ENCODE assay signal across 27 cellular contexts in genomic region chr15:70208332-70208731, GRCh38.
"Had no signal": no experiment of that assay in that cellular context is flagged by ENCODE, and none has a peak within 500 bp of the region (broad histone marks: within the 10 kb centered on the region; RNA-seq: fewer than 3 reads in every experiment).

No MANE protein-coding gene starts in this region.

- H3K27ac Mint-ChIP-seq: activated CD4-positive, alpha-beta memory T cell treated with anti-CD3 and anti-CD28 coated beads for 36 hours; activated CD4-positive, alpha-beta T cell treated with anti-CD3 and anti-CD28 coated beads for 36 hours; activated CD4-positive, alpha-beta T cell treated with anti-CD3 and anti-CD28 coated beads, Interleukin-2, amount 10 ng/mL, durations not matched to agents 24 days and 14 days; activated CD8-positive, alpha-beta memory T cell treated with anti-CD3 and anti-CD28 coated beads, Interleukin-2, amount 10 ng/mL, durations not matched to agents 7 days and 5 days; activated CD8-positive, alpha-beta T cell treated with anti-CD3 and anti-CD28 coated beads, Interleukin-2, amount 10 ng/mL, durations not matched to agents 7 days and 5 days; activated naive CD4-positive, alpha-beta T cell treated with anti-CD3 and anti-CD28 coated beads for 36 hours; activated naive CD8-positive, alpha-beta T cell treated with anti-CD3 and anti-CD28 coated beads for 36 hours; activated T-helper 1 cell treated with anti-CD3 and anti-CD28 coated beads, Interleukin-12 subunit alpha, Interleukin-12 subunit beta, Interleukin-2, Interleukin-4 antibody, amounts not matched to agents 30 ng/mL and 10 ng/mL and 1 ng/mL, durations not matched to agents 14 hours and 24 hours and 36 hours; activated T-helper 2 cell treated with anti-CD3 and anti-CD28 coated beads, Interferon-gamma antibody, Interleukin-2, Interleukin-4, amounts not matched to agents 10 μg/mL and 5 μg/mL and 100 μg/mL, durations not matched to agents 14 hours and 24 hours and 36 hours had no signal

- H3K36me3 Mint-ChIP-seq: activated CD4-positive, alpha-beta memory T cell treated with anti-CD3 and anti-CD28 coated beads for 36 hours; activated CD8-positive, alpha-beta memory T cell treated with anti-CD3 and anti-CD28 coated beads, Interleukin-2, amount 10 ng/mL, durations not matched to agents 7 days and 5 days; activated naive CD4-positive, alpha-beta T cell treated with anti-CD3 and anti-CD28 coated beads, Interleukin-2, amount 50 U/mL, for 24 hours; activated naive CD8-positive, alpha-beta T cell treated with anti-CD3 and anti-CD28 coated beads for 36 hours had no signal

- H3K36me3 ChIP-seq: colonic mucosa had no signal

- H3K4me3 ChIP-seq: body of pancreas, colonic mucosa had no signal

- H3K4me3 Mint-ChIP-seq: activated CD4-positive, alpha-beta memory T cell treated with anti-CD3 and anti-CD28 coated beads for 36 hours; activated CD4-positive, alpha-beta T cell treated with anti-CD3 and anti-CD28 coated beads for 36 hours; activated CD4-positive, alpha-beta T cell treated with anti-CD3 and anti-CD28 coated beads, Interleukin-2, amount 10 ng/mL, durations not matched to agents 24 days and 14 days; activated CD8-positive, alpha-beta memory T cell treated with anti-CD3 and anti-CD28 coated beads, Interleukin-2, amount 10 ng/mL, durations not matched to agents 7 days and 5 days; activated CD8-positive, alpha-beta T cell treated with anti-CD3 and anti-CD28 coated beads, Interleukin-2, amount 10 ng/mL, durations not matched to agents 7 days and 5 days; activated naive CD4-positive, alpha-beta T cell treated with anti-CD3 and anti-CD28 coated beads for 36 hours; activated naive CD4-positive, alpha-beta T cell treated with anti-CD3 and anti-CD28 coated beads, Interleukin-2, amount 50 U/mL, for 24 hours; activated naive CD8-positive, alpha-beta T cell treated with anti-CD3 and anti-CD28 coated beads for 36 hours; activated T-helper 1 cell treated with anti-CD3 and anti-CD28 coated beads, Interleukin-12 subunit alpha, Interleukin-12 subunit beta, Interleukin-2, Interleukin-4 antibody, amounts not matched to agents 30 ng/mL and 10 ng/mL and 1 ng/mL, durations not matched to agents 14 hours and 24 hours and 36 hours had no signal

- H3K27me3 ChIP-seq: body of pancreas, colonic mucosa had no signal

- ATAC-seq: activated CD4-positive, alpha-beta T cell treated with anti-CD3 and anti-CD28 coated beads for 36 hours; activated CD8-positive, alpha-beta memory T cell treated with anti-CD3 and anti-CD28 coated beads, Interleukin-2, amount 10 ng/mL, durations not matched to agents 7 days and 5 days; activated CD8-positive, alpha-beta T cell treated with anti-CD3 and anti-CD28 coated beads, Interleukin-2, amount 10 ng/mL, durations not matched to agents 7 days and 5 days; body of pancreas; esophagus mucosa had no signal

- H3K4me1 ChIP-seq: body of pancreas, colonic mucosa had no signal

- H3K9me3 Mint-ChIP-seq: activated CD4-positive, alpha-beta memory T cell treated with anti-CD3 and anti-CD28 coated beads for 36 hours; activated CD4-positive, alpha-beta T cell treated with anti-CD3 and anti-CD28 coated beads, Interleukin-2, amount 10 ng/mL, durations not matched to agents 24 days and 14 days; activated naive CD4-positive, alpha-beta T cell treated with anti-CD3 and anti-CD28 coated beads for 36 hours; activated naive CD4-positive, alpha-beta T cell treated with anti-CD3 and anti-CD28 coated beads, Interleukin-2, amount 50 U/mL, for 24 hours; activated naive CD8-positive, alpha-beta T cell treated with anti-CD3 and anti-CD28 coated beads for 36 hours; activated T-helper 1 cell treated with anti-CD3 and anti-CD28 coated beads, Interleukin-12 subunit alpha, Interleukin-12 subunit beta, Interleukin-2, Interleukin-4 antibody, amounts not matched to agents 30 ng/mL and 10 ng/mL and 1 ng/mL, durations not matched to agents 14 hours and 24 hours and 36 hours; activated T-helper 2 cell treated with anti-CD3 and anti-CD28 coated beads, Interferon-gamma antibody, Interleukin-2, Interleukin-4, amounts not matched to agents 10 μg/mL and 5 μg/mL and 100 μg/mL, durations not matched to agents 14 hours and 24 hours and 36 hours had no signal

- H3K4me1 Mint-ChIP-seq: activated CD4-positive, alpha-beta T cell treated with anti-CD3 and anti-CD28 coated beads for 36 hours; activated CD4-positive, alpha-beta T cell treated with anti-CD3 and anti-CD28 coated beads, Interleukin-2, amount 10 ng/mL, durations not matched to agents 24 days and 14 days; activated CD8-positive, alpha-beta memory T cell treated with anti-CD3 and anti-CD28 coated beads, Interleukin-2, amount 10 ng/mL, durations not matched to agents 7 days and 5 days; activated naive CD4-positive, alpha-beta T cell treated with anti-CD3 and anti-CD28 coated beads, Interleukin-2, amount 50 U/mL, for 24 hours had no signal

- DNase-seq: activated CD4-positive, alpha-beta memory T cell treated with anti-CD3 and anti-CD28 coated beads for 36 hours; activated CD4-positive, alpha-beta T cell treated with anti-CD3 and anti-CD28 coated beads for 36 hours; activated CD4-positive, alpha-beta T cell treated with anti-CD3 and anti-CD28 coated beads, Interleukin-2, amount 10 ng/mL, durations not matched to agents 24 days and 14 days; activated CD4-positive, CD25-positive, alpha-beta regulatory T cell; activated CD4-positive, CD25-positive, alpha-beta regulatory T cell treated with anti-CD3 and anti-CD28 coated beads, Interleukin-2, amount 50 U/mL, for 72 hours; activated CD8-positive, alpha-beta memory T cell treated with anti-CD3 and anti-CD28 coated beads, Interleukin-2, amount 10 ng/mL, durations not matched to agents 7 days and 5 days; activated CD8-positive, alpha-beta memory T cell treated with anti-CD3 and anti-CD28 coated beads, Interleukin-2, amount 50 U/mL, for 4 hours; activated CD8-positive, alpha-beta T cell treated with anti-CD3 and anti-CD28 coated beads, Interleukin-2, amount 10 ng/mL, durations not matched to agents 7 days and 5 days; activated effector memory CD4-positive, alpha-beta T cell treated with anti-CD3 and anti-CD28 coated beads, Interleukin-2, amount 50 U/mL, for 16 hours; activated naive CD4-positive, alpha-beta T cell treated with anti-CD3 and anti-CD28 coated beads for 36 hours; activated naive CD8-positive, alpha-beta T cell treated with anti-CD3 and anti-CD28 coated beads for 36 hours; activated T-cell treated with anti-CD3 and anti-CD28 coated beads, Interleukin-2, amount 50 U/mL, for 1 hour; activated T-cell treated with anti-CD3 and anti-CD28 coated beads, Interleukin-2, amount 50 U/mL, for 48 hours; amniotic stem cell; anterior cingulate cortex; body of pancreas; central memory CD4-positive, alpha-beta T cell; cerebellar nuclear complex; colonic mucosa; effector CD8-positive, alpha-beta T cell; foreskin fibroblast; head of caudate nucleus; T-helper 2 cell had no signal

- H3K27ac ChIP-seq: body of pancreas, colonic mucosa had no signal

- H3K27me3 Mint-ChIP-seq: activated CD4-positive, alpha-beta memory T cell treated with anti-CD3 and anti-CD28 coated beads for 36 hours; activated CD4-positive, alpha-beta T cell treated with anti-CD3 and anti-CD28 coated beads for 36 hours; activated naive CD4-positive, alpha-beta T cell treated with anti-CD3 and anti-CD28 coated beads, Interleukin-2, amount 50 U/mL, for 24 hours had no signal

- H3K9me3 ChIP-seq: body of pancreas, colonic mucosa had no signal
